ENCODE assay signal across 24 cellular contexts in genomic region chr5:69035665-69036064, GRCh38.
"Had no signal": no experiment of that assay in that cellular context is flagged by ENCODE, and none has a peak within 500 bp of the region (broad histone marks: within the 10 kb centered on the region; RNA-seq: fewer than 3 reads in every experiment).

No MANE protein-coding gene starts in this region.

- H3K27me3 ChIP-seq: adrenal gland, colonic mucosa, gastrocnemius medialis, left lung, tibial artery had no signal

- H3K4me1 ChIP-seq: adrenal gland, colonic mucosa, esophagus squamous epithelium, gastrocnemius medialis, heart right ventricle, left lung, tibial artery had no signal

- DNase-seq: activated CD4-positive, alpha-beta memory T cell treated with anti-CD3 and anti-CD28 coated beads, Interleukin-2, amount 10 ng/mL, durations not matched to agents 7 days and 5 days; activated CD4-positive, alpha-beta T cell treated with anti-CD3 and anti-CD28 coated beads for 4 hours; activated effector memory CD4-positive, alpha-beta T cell treated with Interleukin-2 at 50 U/mL for 16 hours; activated T-cell treated with anti-CD3 and anti-CD28 coated beads, Interleukin-2, amount 50 U/mL, for 4 hours; caudate nucleus; colonic mucosa; effector CD4-positive, alpha-beta T cell; esophagus squamous epithelium; gastrocnemius medialis; heart right ventricle; left lung; natural killer cell; posterior cingulate gyrus; retina; stimulated activated CD4-positive, alpha-beta T cell treated with anti-CD3 and anti-CD28 coated beads, Interleukin-12 subunit alpha, Interleukin-12 subunit beta, amount 100 ng/mL, for 4 hours; stimulated activated CD4-positive, alpha-beta T cell treated with anti-CD3 and anti-CD28 coated beads, Interleukin-2, amount 100 ng/mL, for 24 hours; stimulated activated naive B cell treated with anti-CD40 and anti-IgM and Interleukin-4, amounts not matched to agents 10 μg/mL and 1 μg/mL and 100 μg/mL, for 72 hours; T-helper 2 cell; tibial artery had no signal

- FAIRE-seq: islet of Langerhans, TTC549, urothelium cell line had no signal

- H3K27ac ChIP-seq: colonic mucosa, esophagus squamous epithelium, gastrocnemius medialis, heart right ventricle, left lung, tibial artery had no signal

- H3K36me3 ChIP-seq: adrenal gland, colonic mucosa, esophagus squamous epithelium, gastrocnemius medialis, heart right ventricle, left lung, tibial artery had no signal

- H3K4me3 ChIP-seq: adrenal gland, colonic mucosa, esophagus squamous epithelium, gastrocnemius medialis, heart right ventricle, left lung, tibial artery had no signal

- ATAC-seq: activated T-cell treated with anti-CD3 and anti-CD28 coated beads, Interleukin-2, amount 50 U/mL, for 4 hours; gastrocnemius medialis; heart right ventricle; left lung; natural killer cell; stimulated activated naive B cell treated with anti-CD40 and anti-IgM and Interleukin-4, amounts not matched to agents 10 μg/mL and 1 μg/mL and 100 μg/mL, for 72 hours; WTC11 had no signal

- H3K9me3 ChIP-seq: adrenal gland, colonic mucosa, esophagus squamous epithelium, gastrocnemius medialis, heart right ventricle, left lung, tibial artery had no signal
